Comparison of ENCODE assay signal across 8 cellular contexts in the genomic region with DNA sequence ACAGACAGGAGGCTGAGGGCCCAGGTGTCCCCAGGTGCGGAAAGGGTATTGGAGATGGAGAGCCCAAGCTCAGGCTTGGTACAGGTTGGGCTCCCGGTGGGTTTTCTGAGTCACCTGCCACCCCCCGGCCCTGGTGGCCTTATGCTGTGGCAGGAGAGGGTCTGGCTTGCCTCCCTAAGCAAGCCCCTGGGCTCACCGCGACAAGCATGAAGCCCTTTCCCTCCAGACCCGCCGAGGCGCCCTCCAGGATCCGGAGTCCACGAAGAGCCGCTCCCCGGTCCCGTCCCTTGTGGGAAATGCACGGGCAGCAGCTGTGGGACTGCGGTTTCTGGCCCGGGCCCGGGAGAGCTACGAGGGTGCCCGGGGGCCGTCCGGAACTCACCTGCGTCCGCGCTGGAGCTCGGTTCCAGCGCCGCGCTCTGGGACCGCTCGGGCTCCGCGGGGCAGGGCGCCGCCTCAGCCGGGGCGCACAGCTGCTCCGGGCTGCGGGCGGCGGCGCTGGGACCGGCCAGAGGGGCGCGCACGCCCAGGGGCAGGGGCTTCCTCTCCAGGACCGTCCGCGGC. TPM values are rescaled to one million over a fixed set of nuclear protein-coding genes. Genes with fewer than 3 reads are reported as not detected.
DNase-seq lines count a peak whose midpoint lies in the region; ATAC-seq, FAIRE-seq and TF ChIP-seq lines count a peak whose summit lies in the region.

No MANE protein-coding gene starts in this region.

- H3K4me3 ChIP-seq in astrocyte (ENCODE audit: insufficient read depth, low read depth, low read length): peak overlapping the region; percentile 39

- no peak overlapping the region for H3K4me3 Mint-ChIP-seq in astrocyte (ENCODE audit: unreplicated experiment)
- peak overlapping the region; percentile 65 for H3K4me3 Mint-ChIP-seq in nephron progenitor cell

- H3K27ac Mint-ChIP-seq in astrocyte (ENCODE audit: unreplicated experiment): no peak overlapping the region
- H3K27ac Mint-ChIP-seq in nephron progenitor cell: no peak overlapping the region

- H4K20me1 ChIP-seq in astrocyte (ENCODE audit: insufficient read depth, low read length): peaks cover 14% of the 10 kb centered on the region

- peak; percentile 11 for ATAC-seq in GM18909 (IDR thresholded peaks at IDR 0.05; ENCODE audit: poor library complexity, unreplicated experiment)
- ATAC-seq in HG03103 (IDR thresholded peaks at IDR 0.05; ENCODE audit: low read depth, unreplicated experiment): peak; percentile 12
- ATAC-seq in GM18868 (IDR thresholded peaks at IDR 0.05; ENCODE audit: unreplicated experiment): no peak

- H3K36me3 ChIP-seq in astrocyte (ENCODE audit: insufficient read depth, low read length): no peaks in the 10 kb centered on the region

- no peak overlapping the region for H2AFZ ChIP-seq in astrocyte (ENCODE audit: low read depth, low read length)

- H3K9me3 Mint-ChIP-seq in astrocyte (ENCODE audit: unreplicated experiment): no peaks in the 10 kb centered on the region
- no peaks in the 10 kb centered on the region for H3K9me3 Mint-ChIP-seq in nephron progenitor cell

- H3K79me2 ChIP-seq in astrocyte (ENCODE audit: insufficient read depth, low read length): no peaks in the 10 kb centered on the region

- H3K36me3 Mint-ChIP-seq in astrocyte (ENCODE audit: low read depth, unreplicated experiment) (peaks cover 3% of the 10 kb centered on the region), nephron progenitor cell (ENCODE audit: low read depth) (no peaks in the 10 kb centered on the region)

- H3K9me3 ChIP-seq in astrocyte (ENCODE audit: insufficient read depth, low read depth, low read length): no peaks in the 10 kb centered on the region

- H3K9ac ChIP-seq in astrocyte (ENCODE audit: low read length): no peak overlapping the region

- no peak for DNase-seq in astrocyte (ENCODE audit: low read depth)
- DNase-seq in nephron progenitor cell: peak; percentile 62
- no peak for DNase-seq in stimulated activated CD4-positive, alpha-beta T cell treated with anti-CD3 and anti-CD28 coated beads, Interleukin-12 subunit alpha, Interleukin-12 subunit beta, amount 100 ng/mL, for 4 hours
- DNase-seq in retina: no peak
- DNase-seq in GM10266 (ENCODE audit: extremely low spot score): no peak

- H3K4me1 ChIP-seq in astrocyte (ENCODE audit: insufficient read depth, low read length): peaks cover 9% of the 10 kb centered on the region

- H3K4me1 Mint-ChIP-seq in astrocyte (ENCODE audit: low read depth, unreplicated experiment) (no peaks in the 10 kb centered on the region), nephron progenitor cell (peaks cover 19% of the 10 kb centered on the region)

- H3K27me3 Mint-ChIP-seq in astrocyte (ENCODE audit: low read depth, unreplicated experiment) (peaks cover 19% of the 10 kb centered on the region), nephron progenitor cell (ENCODE audit: low read depth, poor library complexity) (peaks cover 23% of the 10 kb centered on the region)

- FAIRE-seq in astrocyte (lab: Jason Lieb, UNC): no peak

- TF ChIP-seq CTCF in astrocyte (IDR thresholded peaks at IDR 0.05; ENCODE audit: insufficient read depth, low read depth, low read length) (no peak), nephron progenitor cell (IDR thresholded peaks at IDR 0.05) (no peak), GM10266 (IDR thresholded peaks at IDR 0.05; ENCODE audit: control insufficient read depth, insufficient read depth, low read depth, missing control alignments) (no peak)

- no peaks in the 10 kb centered on the region for H3K27me3 ChIP-seq in astrocyte (ENCODE audit: insufficient read depth, low read length)

- peak overlapping the region; percentile 86 for H3K4me2 ChIP-seq in astrocyte (ENCODE audit: low read length)

- H3K27ac ChIP-seq in astrocyte (ENCODE audit: low read depth, low read length): no peak overlapping the region

RNA-seq across cellular contexts. Expression of a gene that starts 0.8 kb away (rescaled TPM):
- 0.41 and 0.43 TPM in 2 replicates for total RNA-seq in astrocyte

RNA-seq across cellular contexts. Expression of a gene that starts 7.7 kb away (rescaled TPM):
- 4.0 and 4.7 TPM in 2 replicates for total RNA-seq in astrocyte

RNA-seq across cellular contexts. Expression of a gene that starts 15.7 kb away (rescaled TPM):
- 0.14 and 0.55 TPM in 2 replicates for total RNA-seq in astrocyte

RNA-seq across cellular contexts. Expression of a gene that starts 17.2 kb away (rescaled TPM):
- total RNA-seq in astrocyte: 69.2 and 89.0 TPM in 2 replicates

RNA-seq across cellular contexts. Expression of a gene that starts 23.6 kb away (rescaled TPM):
- 65.9 and 66.8 TPM in 2 replicates for total RNA-seq in astrocyte
